In genomic region chr3:119669906-119670570, GRCh38 we compare ENCODE assay signal across 16 cellular contexts. TPM values are rescaled to one million over a fixed set of nuclear protein-coding genes. Genes with fewer than 3 reads are reported as not detected.
DNase-seq lines count a peak whose midpoint lies in the region; ATAC-seq and TF ChIP-seq lines count a peak whose summit lies in the region.
"Had no signal": no experiment of that assay in that cellular context is flagged by ENCODE, and none has a peak within 500 bp of the region (broad histone marks: within the 10 kb centered on the region; RNA-seq: fewer than 3 reads in every experiment).

No MANE protein-coding gene starts in this region.

- H3K27me3 Mint-ChIP-seq in activated naive CD4-positive, alpha-beta T cell treated with anti-CD3 and anti-CD28 coated beads, Interleukin-2, amount 50 U/mL, for 24 hours = no peaks in the 10 kb centered on the region
- no peaks in the 10 kb centered on the region for H3K27me3 Mint-ChIP-seq in stimulated activated naive B cell treated with anti-CD40 and anti-IgM and Interleukin-4, amounts not matched to agents 10 μg/mL and 1 μg/mL and 100 μg/mL, for 72 hours

- H3K9me3 ChIP-seq in SJCRH30 (replicated peaks) (no peaks in the 10 kb centered on the region), smooth muscle cell (replicated peaks; ENCODE audit: low read depth) (no peaks in the 10 kb centered on the region)

- H3K36me3 Mint-ChIP-seq in activated naive CD4-positive, alpha-beta T cell treated with anti-CD3 and anti-CD28 coated beads, Interleukin-2, amount 50 U/mL, for 24 hours = peaks cover 8% of the 10 kb centered on the region
- peaks cover 28 to 59% of the 10 kb centered on the region in 2 donors for H3K36me3 Mint-ChIP-seq in stimulated activated naive B cell treated with anti-CD40 and anti-IgM and Interleukin-4, amounts not matched to agents 10 μg/mL and 1 μg/mL and 100 μg/mL, for 72 hours

- H3K27me3 ChIP-seq in SJCRH30 = no peaks in the 10 kb centered on the region
- no peaks in the 10 kb centered on the region for H3K27me3 ChIP-seq in smooth muscle cell (ENCODE audit: low read depth)

- peaks cover 11% of the 10 kb centered on the region for H3K79me2 ChIP-seq in smooth muscle cell (ENCODE audit: low read depth)

- no peak for DNase-seq in activated naive CD4-positive, alpha-beta T cell (lab: John Stamatoyannopoulos, UW)
- peak; percentile 55 for DNase-seq in RPMI7951 (ENCODE audit: low read depth)
- peak; percentile 38 for DNase-seq in fibroblast of villous mesenchyme (ENCODE audit: low read depth)
- no peak for DNase-seq in stimulated activated naive B cell treated with anti-CD40 and anti-IgM and Interleukin-4, amounts not matched to agents 10 μg/mL and 1 μg/mL and 100 μg/mL, for 72 hours
- DNase-seq in SJCRH30 = no peak
- DNase-seq in smooth muscle cell (lab: John Stamatoyannopoulos, UW; ENCODE audit: unreplicated experiment) = no peak
- no peak for DNase-seq in NCI-H510A (lab: John Stamatoyannopoulos, UW)
- DNase-seq: activated naive CD4-positive, alpha-beta T cell treated with anti-CD3 and anti-CD28 coated beads for 36 hours; GDM1; islet precursor cell; KG1; NCI-H1417 had no signal

- peaks cover 20% of the 10 kb centered on the region for H3K36me3 ChIP-seq in SJCRH30
- peaks cover 7% of the 10 kb centered on the region for H3K36me3 ChIP-seq in smooth muscle cell (ENCODE audit: low read depth)

- H3K27ac Mint-ChIP-seq in activated naive CD4-positive, alpha-beta T cell treated with anti-CD3 and anti-CD28 coated beads, Interleukin-2, amount 50 U/mL, for 24 hours = peak overlapping the region; percentile 41
- H3K27ac Mint-ChIP-seq in stimulated activated naive B cell treated with anti-CD40 and anti-IgM and Interleukin-4, amounts not matched to agents 10 μg/mL and 1 μg/mL and 100 μg/mL, for 72 hours = peak overlapping the region; percentile 62

- no peak overlapping the region for H3K27ac ChIP-seq in SJCRH30
- H3K27ac ChIP-seq in smooth muscle cell (ENCODE audit: low read depth) = no peak overlapping the region
- H3K27ac ChIP-seq: HL-60 had no signal

- no peak for TF ChIP-seq CTCF in fibroblast of villous mesenchyme (IDR thresholded peaks at IDR 0.05; ENCODE audit: insufficient read depth, low read depth, low read length)
- no peak for TF ChIP-seq CTCF in smooth muscle cell (IDR thresholded peaks at IDR 0.05; ENCODE audit: borderline replicate concordance, insufficient read depth, poor library complexity, severe bottlenecking)

- H3K4me1 Mint-ChIP-seq in activated naive CD4-positive, alpha-beta T cell treated with anti-CD3 and anti-CD28 coated beads, Interleukin-2, amount 50 U/mL, for 24 hours = peaks cover 36% of the 10 kb centered on the region
- peaks cover 17 to 36% of the 10 kb centered on the region in 2 donors for H3K4me1 Mint-ChIP-seq in stimulated activated naive B cell treated with anti-CD40 and anti-IgM and Interleukin-4, amounts not matched to agents 10 μg/mL and 1 μg/mL and 100 μg/mL, for 72 hours

- H2AFZ ChIP-seq in smooth muscle cell (ENCODE audit: low read depth) = no peak overlapping the region

- peaks cover 5% of the 10 kb centered on the region; the same call in 1 of the 2 replicates for H3K4me1 ChIP-seq in SJCRH30
- H3K4me1 ChIP-seq in smooth muscle cell (ENCODE audit: low read depth) = no peaks in the 10 kb centered on the region

- ATAC-seq in stimulated activated naive B cell treated with anti-CD40 and anti-IgM and Interleukin-4, amounts not matched to agents 10 μg/mL and 1 μg/mL and 100 μg/mL, for 72 hours (replicated peaks) = no peak

- no peaks in the 10 kb centered on the region for H3K9me3 Mint-ChIP-seq in activated naive CD4-positive, alpha-beta T cell treated with anti-CD3 and anti-CD28 coated beads, Interleukin-2, amount 50 U/mL, for 24 hours
- H3K9me3 Mint-ChIP-seq in stimulated activated naive B cell treated with anti-CD40 and anti-IgM and Interleukin-4, amounts not matched to agents 10 μg/mL and 1 μg/mL and 100 μg/mL, for 72 hours = no peaks in the 10 kb centered on the region
- H3K9me3 Mint-ChIP-seq: activated naive CD4-positive, alpha-beta T cell treated with anti-CD3 and anti-CD28 coated beads for 36 hours had no signal

- no peak overlapping the region for H3K4me2 ChIP-seq in smooth muscle cell

- H3K4me3 ChIP-seq in fibroblast of villous mesenchyme (ENCODE audit: low read depth, low read length) = no peak overlapping the region
- no peak overlapping the region for H3K4me3 ChIP-seq in SJCRH30
- H3K4me3 ChIP-seq in smooth muscle cell = no peak overlapping the region

- no peaks in the 10 kb centered on the region for H4K20me1 ChIP-seq in smooth muscle cell (ENCODE audit: low read depth)

- H3K4me3 Mint-ChIP-seq in activated naive CD4-positive, alpha-beta T cell treated with anti-CD3 and anti-CD28 coated beads, Interleukin-2, amount 50 U/mL, for 24 hours = no peak overlapping the region
- no peak overlapping the region for H3K4me3 Mint-ChIP-seq in stimulated activated naive B cell treated with anti-CD40 and anti-IgM and Interleukin-4, amounts not matched to agents 10 μg/mL and 1 μg/mL and 100 μg/mL, for 72 hours
- H3K4me3 Mint-ChIP-seq: activated naive CD4-positive, alpha-beta T cell treated with anti-CD3 and anti-CD28 coated beads for 36 hours had no signal

- WGBS in smooth muscle cell (ENCODE audit: low lambda C conversion rate) = 86% methylated on average over 5 of the region's 5 CpGs

- H3K9ac ChIP-seq in smooth muscle cell (ENCODE audit: low read depth) = no peak overlapping the region

- H3F3A ChIP-seq in smooth muscle cell (ENCODE audit: low read depth) = no peaks in the 10 kb centered on the region

RNA-seq across cellular contexts. Expression of gene COX17, which starts 7.2 kb away (rescaled TPM):
- total RNA-seq in RPMI7951 (2014; rRNA removed; shearing (Covaris generic)) = 81.9 and 86.8 TPM in 2 replicates
- 10.8 and 15.8 TPM in 2 replicates for total RNA-seq in fibroblast of villous mesenchyme
- total RNA-seq in SJCRH30 (2014; rRNA removed; shearing (Covaris generic)) = 48.9 and 62.9 TPM in 2 replicates
- 22.7 and 69.4 TPM in 2 replicates for total RNA-seq in smooth muscle cell
- 47.0 and 60.0 TPM in 2 replicates for polyA plus RNA-seq in smooth muscle cell

RNA-seq across cellular contexts. Expression of gene POPDC2, which starts 9.6 kb away (rescaled TPM):
- not detected in 2 replicates for total RNA-seq in RPMI7951 (2014; rRNA removed; shearing (Covaris generic))
- 1.3 TPM in 2 replicates for total RNA-seq in fibroblast of villous mesenchyme
- 0.10 TPM in 1 of 2 replicates, not detected in the other for total RNA-seq in SJCRH30 (2014; rRNA removed; shearing (Covaris generic))
- 1.2 and 2.1 TPM in 2 replicates for total RNA-seq in smooth muscle cell
- 0.94 and 1.5 TPM in 2 replicates for polyA plus RNA-seq in smooth muscle cell

RNA-seq across cellular contexts. Expression of gene CFAP91, which starts 32.8 kb away (rescaled TPM):
- not detected in 2 replicates for total RNA-seq in RPMI7951 (2014; rRNA removed; shearing (Covaris generic))
- 0.32 and 0.43 TPM in 2 replicates for total RNA-seq in fibroblast of villous mesenchyme
- 0.08 and 0.10 TPM in 2 replicates for total RNA-seq in SJCRH30 (2014; rRNA removed; shearing (Covaris generic))
- total RNA-seq in smooth muscle cell = 0.36 TPM in 1 of 2 replicates, not detected in the other
- polyA plus RNA-seq in smooth muscle cell = 0.40 TPM in 1 of 2 replicates, not detected in the other
- total RNA-seq: SK-MEL-5 had no signal
- polyA plus RNA-seq: AG04450 had no signal

Comparison
In these comparisons a context has a peak if more than half of its experiments do, and no peak if none do; other contexts are left out.
1. DNase-seq: peak in RPMI7951 (single experiment) and fibroblast of villous mesenchyme (single experiment); none in activated naive CD4-positive, alpha-beta T cell (0 of 4), stimulated activated naive B cell treated with anti-CD40 and anti-IgM and Interleukin-4, amounts not matched to agents 10 μg/mL and 1 μg/mL and 100 μg/mL, for 72 hours (single experiment), SJCRH30 (0 of 2), smooth muscle cell (single experiment) and NCI-H510A (single experiment).